In genomic region chrX:102768984-102769761, GRCh38 we compare ENCODE assay signal across 8 cellular contexts. TPM values are rescaled to one million over a fixed set of nuclear protein-coding genes. Genes with fewer than 3 reads are reported as not detected.
DNase-seq lines count a peak whose midpoint lies in the region; ATAC-seq and TF ChIP-seq lines count a peak whose summit lies in the region.

No MANE protein-coding gene starts in this region.

- peaks cover 9% of the 10 kb centered on the region for H3K4me1 Mint-ChIP-seq in nephron

- no peak for TF ChIP-seq CTCF in fibroblast of pulmonary artery (IDR thresholded peaks at IDR 0.05; ENCODE audit: low read length, missing control alignments)
- no peak for TF ChIP-seq CTCF in nephron (IDR thresholded peaks at IDR 0.05; ENCODE audit: unreplicated experiment in 3 of 3)

- H3K4me3 Mint-ChIP-seq in nephron = peak overlapping the region; percentile 99 to 100 (median 99)

- ATAC-seq in GM21717 (IDR thresholded peaks at IDR 0.05; ENCODE audit: unreplicated experiment) = peak; percentile 95

- no peaks in the 10 kb centered on the region for H3K27me3 Mint-ChIP-seq in nephron (ENCODE audit: low read depth)

- H3K36me3 Mint-ChIP-seq in nephron (ENCODE audit: low read depth) = peaks cover 9% of the 10 kb centered on the region

- H3K9me3 Mint-ChIP-seq in nephron = peaks cover 4% of the 10 kb centered on the region

- DNase-seq in DMS79 treated with DMSO at 0.1 percent for 48 hours (lab: John Stamatoyannopoulos, UW) (peak; percentile 68), activated T-helper 1 cell treated with Interleukin-2 at 50 U/mL for 16 hours (ENCODE audit: low read depth) (peak; percentile 61), fibroblast of pulmonary artery (ENCODE audit: low read depth) (peak; percentile 92)
- DNase-seq in Jurkat, Clone E6-1 (ENCODE audit: low read depth, low spot score) = peak; percentile 84
- DNase-seq in stimulated activated naive CD4-positive, alpha-beta T cell treated with Interleukin-2 at 50 U/mL for 16 hours (lab: John Stamatoyannopoulos, UW) = peak; percentile 73

- peak overlapping the region; percentile 70 for H3K4me3 ChIP-seq in Jurkat, Clone E6-1 (ENCODE audit: low read length)
- H3K4me3 ChIP-seq in fibroblast of pulmonary artery (replicated peaks; ENCODE audit: low read depth, low read length) = peak overlapping the region; percentile 72

- H3K27ac Mint-ChIP-seq in nephron = peak overlapping the region; percentile 92 to 96 (median 93)

TF ChIP-seq in PFSK-1, 5 proteins besides CTCF, POLR2A, EP300 and RAD21:
- TF ChIP-seq FOXP2 (optimal IDR thresholded peaks at IDR 0.05; ENCODE audit: borderline replicate concordance, extremely low read depth, extremely low read length, insufficient read depth) (no peak), POLR2AphosphoS5 (IDR thresholded peaks at IDR 0.05; ENCODE audit: low read depth, low read length) (peak; percentile 77), SIN3A (IDR thresholded peaks at IDR 0.05; ENCODE audit: borderline replicate concordance, insufficient read depth, low read length) (peak; percentile 23; the same call in 1 of the 2 replicates), TAF1 (IDR thresholded peaks at IDR 0.05; ENCODE audit: borderline replicate concordance, insufficient read depth, low read length) (0 out of 2 replicates have a peak, but pooled peaks have one; percentile 35)
- TF ChIP-seq, protein P1, sequence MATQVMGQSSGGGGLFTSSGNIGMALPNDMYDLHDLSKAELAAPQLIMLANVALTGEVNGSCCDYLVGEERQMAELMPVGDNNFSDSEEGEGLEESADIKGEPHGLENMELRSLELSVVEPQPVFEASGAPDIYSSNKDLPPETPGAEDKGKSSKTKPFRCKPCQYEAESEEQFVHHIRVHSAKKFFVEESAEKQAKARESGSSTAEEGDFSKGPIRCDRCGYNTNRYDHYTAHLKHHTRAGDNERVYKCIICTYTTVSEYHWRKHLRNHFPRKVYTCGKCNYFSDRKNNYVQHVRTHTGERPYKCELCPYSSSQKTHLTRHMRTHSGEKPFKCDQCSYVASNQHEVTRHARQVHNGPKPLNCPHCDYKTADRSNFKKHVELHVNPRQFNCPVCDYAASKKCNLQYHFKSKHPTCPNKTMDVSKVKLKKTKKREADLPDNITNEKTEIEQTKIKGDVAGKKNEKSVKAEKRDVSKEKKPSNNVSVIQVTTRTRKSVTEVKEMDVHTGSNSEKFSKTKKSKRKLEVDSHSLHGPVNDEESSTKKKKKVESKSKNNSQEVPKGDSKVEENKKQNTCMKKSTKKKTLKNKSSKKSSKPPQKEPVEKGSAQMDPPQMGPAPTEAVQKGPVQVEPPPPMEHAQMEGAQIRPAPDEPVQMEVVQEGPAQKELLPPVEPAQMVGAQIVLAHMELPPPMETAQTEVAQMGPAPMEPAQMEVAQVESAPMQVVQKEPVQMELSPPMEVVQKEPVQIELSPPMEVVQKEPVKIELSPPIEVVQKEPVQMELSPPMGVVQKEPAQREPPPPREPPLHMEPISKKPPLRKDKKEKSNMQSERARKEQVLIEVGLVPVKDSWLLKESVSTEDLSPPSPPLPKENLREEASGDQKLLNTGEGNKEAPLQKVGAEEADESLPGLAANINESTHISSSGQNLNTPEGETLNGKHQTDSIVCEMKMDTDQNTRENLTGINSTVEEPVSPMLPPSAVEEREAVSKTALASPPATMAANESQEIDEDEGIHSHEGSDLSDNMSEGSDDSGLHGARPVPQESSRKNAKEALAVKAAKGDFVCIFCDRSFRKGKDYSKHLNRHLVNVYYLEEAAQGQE (IDR thresholded peaks at IDR 0.05; ENCODE audit: insufficient read depth in 1 of 2, low read depth in 2 of 2, low read length in 2 of 2) = no peak

RNA-seq across cellular contexts. Expression of gene GPRASP3, which starts 48.6 kb away (rescaled TPM):
- polyA plus RNA-seq in Jurkat, Clone E6-1 (2012; ENCODE audit: insufficient read depth, insufficient read length) = 0.22 TPM
- polyA plus RNA-seq in PFSK-1 (2012; ENCODE audit: insufficient read length, low read depth) = 3.0 TPM

RNA-seq across cellular contexts. Expression of gene GPRASP2, which starts 56.9 kb away (rescaled TPM):
- 11.1 TPM for polyA plus RNA-seq in Jurkat, Clone E6-1 (2012; ENCODE audit: insufficient read depth, insufficient read length)
- polyA plus RNA-seq in PFSK-1 (2012; ENCODE audit: insufficient read length, low read depth) = 8.8 TPM

Comparison
In these comparisons a context has a peak if more than half of its experiments do, and no peak if none do; other contexts are left out.
1. Peak in every context shown above with its lines: DNase-seq, ATAC-seq and H3K4me3 ChIP-seq.